In genomic region chr12:68119250-68119649, GRCh38 we compare ENCODE assay signal across 8 cellular contexts.
DNase-seq lines count a peak whose midpoint lies in the region; ATAC-seq lines count a peak whose summit lies in the region.

No MANE protein-coding gene starts in this region.

- ATAC-seq in GM21717 (IDR thresholded peaks at IDR 0.05; ENCODE audit: unreplicated experiment): peak; percentile 62
- peak; percentile 55 for ATAC-seq in HG03460 (IDR thresholded peaks at IDR 0.05; ENCODE audit: unreplicated experiment)
- ATAC-seq in stimulated activated effector memory CD8-positive, alpha-beta T cell treated with anti-CD3 and anti-CD28 coated beads, Interleukin-12 subunit alpha, Interleukin-12 subunit beta, amount 100 ng/mL, for 72 hours: peak; percentile 81

- H3K27ac Mint-ChIP-seq in stimulated activated effector memory CD8-positive, alpha-beta T cell treated with anti-CD3 and anti-CD28 coated beads, Interleukin-12 subunit alpha, Interleukin-12 subunit beta, amount 100 ng/mL, for 72 hours: no peak overlapping the region

- H3K4me3 Mint-ChIP-seq in stimulated activated effector memory CD8-positive, alpha-beta T cell treated with anti-CD3 and anti-CD28 coated beads, Interleukin-12 subunit alpha, Interleukin-12 subunit beta, amount 100 ng/mL, for 72 hours: no peak overlapping the region

- peaks cover 44% of the 10 kb centered on the region for H3K4me1 Mint-ChIP-seq in stimulated activated effector memory CD8-positive, alpha-beta T cell treated with anti-CD3 and anti-CD28 coated beads, Interleukin-12 subunit alpha, Interleukin-12 subunit beta, amount 100 ng/mL, for 72 hours

- no peaks in the 10 kb centered on the region for H3K9me3 Mint-ChIP-seq in stimulated activated effector memory CD8-positive, alpha-beta T cell treated with anti-CD3 and anti-CD28 coated beads, Interleukin-12 subunit alpha, Interleukin-12 subunit beta, amount 100 ng/mL, for 72 hours

- H3K36me3 Mint-ChIP-seq in stimulated activated effector memory CD8-positive, alpha-beta T cell treated with anti-CD3 and anti-CD28 coated beads, Interleukin-12 subunit alpha, Interleukin-12 subunit beta, amount 100 ng/mL, for 72 hours: no peaks in the 10 kb centered on the region

- DNase-seq in activated naive CD4-positive, alpha-beta T cell treated with Interleukin-2 at 50 U/mL for 16 hours: peak; percentile 37
- no peak for DNase-seq in activated naive CD4-positive, alpha-beta T cell treated with anti-CD3 and anti-CD28 coated beads, Interleukin-2, amount 50 U/mL, for 16 hours
- no peak for DNase-seq in stimulated activated effector memory CD8-positive, alpha-beta T cell treated with anti-CD3 and anti-CD28 coated beads, Interleukin-12 subunit alpha, Interleukin-12 subunit beta, amount 100 ng/mL, for 72 hours (ENCODE audit: low spot score in 2 of 2)
- DNase-seq in kidney tubule cell (ENCODE audit: low spot score): no peak
- no peak for DNase-seq in activated CD8-positive, alpha-beta memory T cell treated with anti-CD3 and anti-CD28 coated beads, Interleukin-2, amount 50 U/mL, for 48 hours
- no peak for DNase-seq in cerebellar nuclear complex (lab: John Stamatoyannopoulos, UW)
